In the genomic region with DNA sequence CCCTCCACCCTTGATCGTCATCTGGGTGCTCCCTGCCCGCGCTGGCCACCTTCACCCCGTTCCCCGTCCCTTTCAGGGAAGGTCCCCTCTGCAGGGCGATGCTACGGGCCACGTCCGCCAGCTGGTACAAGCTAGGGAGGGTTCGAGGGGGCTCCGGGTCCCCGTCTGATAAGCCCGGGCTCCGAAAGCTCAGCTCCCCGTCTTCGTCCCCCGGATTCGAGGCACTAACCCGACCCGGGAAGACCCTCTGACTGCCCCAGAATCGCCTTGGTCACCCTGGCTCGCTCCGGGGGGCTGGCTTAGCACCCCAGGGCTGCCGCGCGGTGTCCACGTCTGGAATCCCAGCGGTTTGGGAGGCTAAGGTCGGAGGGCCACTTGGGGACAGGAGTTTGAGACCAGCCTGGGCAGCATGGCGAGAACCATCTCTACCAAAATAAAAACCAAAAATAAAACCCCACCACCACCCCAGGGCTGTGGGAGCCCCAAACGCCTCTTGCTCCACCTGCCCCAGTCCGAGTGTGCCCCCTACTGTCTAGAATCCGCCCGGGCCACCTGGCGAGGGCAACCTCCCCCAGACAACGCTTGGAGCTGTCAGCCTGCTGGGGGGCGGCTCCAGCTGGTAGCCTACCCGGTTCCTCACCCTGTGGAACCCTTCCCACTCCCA, we compare ENCODE assay signal across 8 cellular contexts. TPM values are rescaled to one million over a fixed set of nuclear protein-coding genes. Genes with fewer than 3 reads are reported as not detected.
A peak's percentile ranks its signal among the peaks of the same experiment; 100 is the strongest.
DNase-seq lines count a peak whose midpoint lies in the region; ATAC-seq lines count a peak whose summit lies in the region.

No MANE protein-coding gene starts in this region.

- no peaks in the 10 kb centered on the region for H3K36me3 ChIP-seq in ACC112 (ENCODE audit: insufficient read depth, low read length)
- peaks cover 2% of the 10 kb centered on the region; the same call in 1 of the 2 replicates for H3K36me3 ChIP-seq in H7 (replicated peaks; ENCODE audit: control insufficient read depth, insufficient read depth, low read length)
- no peaks in the 10 kb centered on the region for H3K36me3 ChIP-seq in SJSA1

- H3K9me3 ChIP-seq in SJSA1 (replicated peaks): no peaks in the 10 kb centered on the region

- H3K27me3 ChIP-seq in ACC112 (ENCODE audit: insufficient read depth, low read length): no peaks in the 10 kb centered on the region
- peaks cover 5% of the 10 kb centered on the region; the same call in 1 of the 2 replicates for H3K27me3 ChIP-seq in H7 (ENCODE audit: control insufficient read depth, insufficient read depth, low read length)
- 0 out of 2 replicates have a peak, but pooled peaks cover 3% of the 10 kb centered on the region for H3K27me3 ChIP-seq in SJSA1 (replicated peaks)

- peak overlapping the region; percentile 85 for H2AFZ ChIP-seq in ACC112 (ENCODE audit: low read length, unreplicated experiment)

- H3K27ac ChIP-seq in ACC112 (ENCODE audit: low read depth, low read length) (no peak overlapping the region), SJSA1 (no peak overlapping the region)

- H3K4me3 ChIP-seq in ACC112 (ENCODE audit: low read depth, low read length): peak overlapping the region; percentile 92
- H3K4me3 ChIP-seq in H7 (ENCODE audit: insufficient read depth, low read depth, low read length): peak overlapping the region; percentile 85
- peak overlapping the region; percentile 78 for H3K4me3 ChIP-seq in SJSA1

- peak in 1 of 2 donors; percentile 10 for ATAC-seq in left cardiac atrium
- peak; percentile 36 for ATAC-seq in sciatic nerve
- ATAC-seq in HG03097 (IDR thresholded peaks at IDR 0.05; ENCODE audit: low FRiP score, unreplicated experiment): no peak

- H3K79me2 ChIP-seq in ACC112 (ENCODE audit: control insufficient read depth, insufficient read depth, low read length, unreplicated experiment): no peaks in the 10 kb centered on the region

- DNase-seq in H7: peak; percentile 87
- DNase-seq in SJSA1 (ENCODE audit: low read depth in 1 of 2, low spot score in 2 of 2): peak in 1 of 2 experiments; percentile 28
- peak; percentile 77 for DNase-seq in activated naive CD4-positive, alpha-beta T cell treated with anti-CD3 and anti-CD28 coated beads, Interleukin-2, amount 50 U/mL, for 16 hours
- peak; percentile 67 for DNase-seq in left cardiac atrium
- peak; percentile 88 for DNase-seq in sciatic nerve (ENCODE audit: low spot score)
- DNase-seq in putamen (ENCODE audit: low spot score): no peak

- peaks cover 8% of the 10 kb centered on the region for H3K4me1 ChIP-seq in ACC112 (ENCODE audit: control insufficient read depth, insufficient read depth, low read length, unreplicated experiment)
- peaks cover 19% of the 10 kb centered on the region for H3K4me1 ChIP-seq in SJSA1 (replicated peaks)

- intact Hi-C loops in left cardiac atrium (cut with DNase I) (loop anchor here (2.0 kb wide), 1 partner anchor 55 kb away; no protein-coding TSS in a partner anchor), sciatic nerve (cut with DNase I) (loop anchor here (5.0 kb wide), 1 partner anchor 52 kb away; no protein-coding TSS in a partner anchor)

RNA-seq across cellular contexts. Expression of a gene that starts 1.1 kb away (rescaled TPM):
- 36.0 and 37.7 TPM in 2 replicates for total RNA-seq in H7 (2014; rRNA removed; shearing (Covaris generic))
- 2.0 and 3.4 TPM in 2 replicates for total RNA-seq in SJSA1 (2014; rRNA removed; shearing (Covaris generic))
- 1 to 10 TPM; 7.4 to 8.2 TPM for total RNA-seq in left cardiac atrium
- total RNA-seq in sciatic nerve: 30.8 TPM

RNA-seq across cellular contexts. Expression of a gene that starts 15.8 kb away (rescaled TPM):
- total RNA-seq in H7 (2014; rRNA removed; shearing (Covaris generic)): 5.1 and 7.6 TPM in 2 replicates
- total RNA-seq in SJSA1 (2014; rRNA removed; shearing (Covaris generic)): 0.16 TPM in 2 replicates
- total RNA-seq in left cardiac atrium (10 to 100 TPM; 10.7 to 17.7 TPM), sciatic nerve (25.2 TPM)

RNA-seq across cellular contexts. Expression of a gene that starts 19.9 kb away (rescaled TPM):
- total RNA-seq in H7 (2014; rRNA removed; shearing (Covaris generic)): 31.0 and 32.8 TPM in 2 replicates
- total RNA-seq in SJSA1 (2014; rRNA removed; shearing (Covaris generic)): 0.22 and 1.0 TPM in 2 replicates
- total RNA-seq in left cardiac atrium (10 to 100 TPM; 38.5 to 44.5 TPM), sciatic nerve (15.4 TPM)

RNA-seq across cellular contexts. Expression of a gene that starts 54.9 kb away (rescaled TPM):
- 128 and 146 TPM in 2 replicates for total RNA-seq in H7 (2014; rRNA removed; shearing (Covaris generic))
- total RNA-seq in SJSA1 (2014; rRNA removed; shearing (Covaris generic)): 47.1 and 73.3 TPM in 2 replicates
- total RNA-seq in left cardiac atrium (100 to 1,000 TPM; 136 to 181 TPM), sciatic nerve (285 TPM)
